10 cellular contexts compared by ENCODE assay signal in the genomic region with DNA sequence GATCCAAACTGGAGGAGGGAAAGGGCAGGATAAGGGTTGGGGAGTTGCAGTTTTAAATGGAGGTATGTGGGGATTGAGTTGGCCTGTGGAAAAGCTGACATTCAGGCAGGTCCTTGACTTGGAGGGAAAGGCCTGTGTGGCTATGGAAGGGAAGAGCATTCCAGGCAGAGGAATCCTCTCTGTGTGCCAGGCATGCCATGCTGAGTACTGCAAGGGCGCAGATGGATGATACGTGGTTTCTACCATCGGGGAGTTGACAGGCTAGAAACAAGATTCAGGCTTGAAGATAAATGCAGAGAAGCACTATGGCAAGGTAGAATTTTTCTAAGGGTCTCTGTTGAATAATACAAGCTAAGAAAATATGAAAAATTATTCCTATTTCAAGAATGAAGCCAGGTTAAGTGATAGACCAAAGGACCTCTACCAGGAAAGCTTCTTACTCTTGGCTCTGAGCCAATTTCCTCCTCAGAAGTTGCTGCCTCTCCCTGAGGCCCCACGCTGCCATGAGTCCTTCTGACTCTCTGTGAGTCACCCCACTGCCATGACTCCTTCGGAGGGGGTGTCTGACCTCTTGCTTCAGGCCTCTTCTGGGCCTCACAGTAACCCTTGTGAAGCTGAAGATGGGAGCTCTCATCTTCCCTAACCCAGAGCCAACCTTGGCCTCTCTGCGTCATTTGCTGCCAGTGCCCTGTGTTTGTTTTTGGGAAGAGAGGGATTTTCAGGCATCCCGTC.
A peak's percentile ranks its signal among the peaks of the same experiment; 100 is the strongest.
DNase-seq lines count a peak whose midpoint lies in the region; ATAC-seq and TF ChIP-seq lines count a peak whose summit lies in the region.
"Had no signal": no experiment of that assay in that cellular context is flagged by ENCODE, and none has a peak within 500 bp of the region (broad histone marks: within the 10 kb centered on the region; RNA-seq: fewer than 3 reads in every experiment).

No MANE protein-coding gene starts in this region.

- H3K36me3 Mint-ChIP-seq in Calu3 (ENCODE audit: insufficient read depth, unreplicated experiment) (peaks cover 11% of the 10 kb centered on the region), mesothelial cell of epicardium (no peaks in the 10 kb centered on the region)

- ATAC-seq in HG02840 (IDR thresholded peaks at IDR 0.05; ENCODE audit: low FRiP score, unreplicated experiment): no peak

- H3K9me3 Mint-ChIP-seq in Calu3 (ENCODE audit: low read depth, unreplicated experiment) (no peaks in the 10 kb centered on the region), mesothelial cell of epicardium (no peaks in the 10 kb centered on the region)

- H3K27ac Mint-ChIP-seq in Calu3 (ENCODE audit: unreplicated experiment) (peak overlapping the region; percentile 28), mesothelial cell of epicardium (peak overlapping the region; percentile 78)

- H3K4me3 ChIP-seq in brain microvascular endothelial cell (ENCODE audit: low read depth, low read length): no peak overlapping the region

- H3K27me3 Mint-ChIP-seq in Calu3 (ENCODE audit: unreplicated experiment): no peaks in the 10 kb centered on the region
- no peaks in the 10 kb centered on the region for H3K27me3 Mint-ChIP-seq in mesothelial cell of epicardium (ENCODE audit: low read depth)

- in situ Hi-C loops in brain microvascular endothelial cell (cut with HindIII; ENCODE audit: low pct_ligation_motif_present, low sequenced_read_pairs): no loop called here

- H3K27ac ChIP-seq in brain microvascular endothelial cell: no peak overlapping the region

- H3K4me3 Mint-ChIP-seq in Calu3 (ENCODE audit: low read depth, unreplicated experiment): no peak overlapping the region
- H3K4me3 Mint-ChIP-seq in mesothelial cell of epicardium: no peak overlapping the region

- CTCF ChIA-PET in Calu3 (lab: Charles Lee): interaction anchor here (1.4 kb wide), 1 partner anchor 17 kb away, joined by 3 read pairs; no protein-coding TSS in a partner anchor

- no peaks in the 10 kb centered on the region for H3K36me3 ChIP-seq in brain microvascular endothelial cell (replicated peaks)

- DNase-seq in Calu3 (peak; percentile 84), KG1 (lab: John Stamatoyannopoulos, UW) (peak; percentile 8), brain microvascular endothelial cell (peak; percentile 78), mesothelial cell of epicardium (ENCODE audit: low spot score in 2 of 2, unreplicated experiment in 2 of 2) (no peak), NCI-H1417 (lab: John Stamatoyannopoulos, UW) (no peak), nucleus accumbens (lab: John Stamatoyannopoulos, UW) (no peak)
- DNase-seq in activated CD4-positive, alpha-beta T cell treated with anti-CD3 and anti-CD28 coated beads for 1 hour: no peak
- DNase-seq: activated T-cell treated with anti-CD3 and anti-CD28 coated beads, Interleukin-2, amount 50 U/mL, for 1 hour; NCI-H1092 had no signal

- H3K27me3 ChIP-seq in brain microvascular endothelial cell (replicated peaks): no peaks in the 10 kb centered on the region

- BruUV-seq in Calu3 (replicated peaks; lab: Mats Ljungman, UMichigan): no TSS peak

- H3K4me1 Mint-ChIP-seq in Calu3 (ENCODE audit: low read depth, unreplicated experiment) (peaks cover 28% of the 10 kb centered on the region), mesothelial cell of epicardium (peaks cover 59% of the 10 kb centered on the region)

- TF ChIP-seq CTCF in Calu3 (IDR thresholded peaks at IDR 0.05; ENCODE audit: unreplicated experiment) (no peak), brain microvascular endothelial cell (IDR thresholded peaks at IDR 0.05; ENCODE audit: low read depth, low read length, missing control alignments) (no peak), mesothelial cell of epicardium (IDR thresholded peaks at IDR 0.05; ENCODE audit: unreplicated experiment) (no peak)

- intact Hi-C loops in Calu3 (cut with micrococcal nuclease; ENCODE audit: unreplicated experiment): loop anchor here (2.0 to 10.0 kb wide), 2 partner anchors 18 to 72 kb away; partner anchors contain the start of gene WNT3

Comparison
In these comparisons a context has a peak if more than half of its experiments do, and no peak if none do; other contexts are left out.
1. DNase-seq: peak in Calu3 (single experiment), KG1 (single experiment) and brain microvascular endothelial cell (single experiment); none in mesothelial cell of epicardium (0 of 2), NCI-H1417 (0 of 3), nucleus accumbens (0 of 56) and activated CD4-positive, alpha-beta T cell treated with anti-CD3 and anti-CD28 coated beads for 1 hour (single experiment).